In the genomic region with DNA sequence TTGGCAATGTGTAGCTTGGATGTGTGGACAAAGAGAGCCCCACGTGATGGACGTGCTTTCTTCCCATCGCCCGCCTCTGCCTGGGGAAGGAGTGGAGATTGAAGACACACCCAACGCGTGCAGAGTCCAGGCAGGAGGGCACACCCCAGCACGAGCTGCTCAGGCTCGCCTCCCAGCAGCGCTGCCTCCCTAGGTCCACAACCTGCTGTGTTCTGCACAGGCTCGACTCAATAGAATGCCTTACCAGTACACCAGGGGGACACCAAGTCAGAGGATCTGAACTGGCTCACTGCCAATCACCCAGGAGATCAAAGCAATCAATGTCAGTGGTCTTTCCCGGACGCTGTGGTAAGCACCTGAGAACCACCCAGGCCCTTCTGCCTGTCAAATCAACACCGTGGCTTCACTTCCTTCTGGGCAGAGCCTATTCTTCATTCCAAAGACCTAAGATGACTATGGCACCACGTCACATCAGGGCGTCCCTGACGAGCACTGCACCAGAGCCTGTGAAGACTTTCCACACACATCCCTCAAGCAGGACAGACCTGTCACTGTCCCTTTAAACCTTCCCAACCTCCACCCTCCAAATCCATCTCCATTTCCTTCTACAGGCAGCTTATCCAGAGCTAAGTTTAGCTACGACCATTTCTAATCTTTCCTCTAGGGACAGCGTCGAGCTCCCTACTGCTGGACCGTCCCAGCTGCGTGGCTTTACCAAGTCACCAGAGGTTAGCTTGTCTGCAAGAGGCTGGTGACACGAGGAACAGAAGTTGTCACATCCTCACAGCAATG, we compare ENCODE assay signal across 8 cellular contexts.
DNase-seq lines count a peak whose midpoint lies in the region; ATAC-seq, FAIRE-seq and TF ChIP-seq lines count a peak whose summit lies in the region.

No MANE protein-coding gene starts in this region.

- ATAC-seq in HepG2 (peak; percentile 86), GM18498 (IDR thresholded peaks at IDR 0.05; ENCODE audit: unreplicated experiment) (no peak)

- H3K4me3 ChIP-seq in GM23248 (no peak overlapping the region), HepG2 (replicated peaks in 1 of 3; ENCODE audit: insufficient read depth in 1 of 3, low read depth in 2 of 3, low read length in 3 of 3) (peak overlapping the region in 1 of 3 experiments; percentile 1; a peak in 1 of 6 replicates), testis (no peak overlapping the region)

- TF ChIP-seq CTCF in AG09319 (IDR thresholded peaks at IDR 0.05; ENCODE audit: low read depth, low read length) (peak; percentile 39), HepG2 (CRISPR knock-in tag; IDR thresholded peaks at IDR 0.05) (peak; percentile 45; the same call in 1 of the 2 replicates), testis (IDR thresholded peaks at IDR 0.05) (peak in 1 of 3 experiments; percentile 17)

- H3K79me2 ChIP-seq in GM23248 (ENCODE audit: insufficient read depth) (peaks cover 39% of the 10 kb centered on the region), HepG2 (ENCODE audit: insufficient read depth, low read length) (peaks cover 4% of the 10 kb centered on the region)

- POLR2A ChIA-PET in HepG2 (lab: Yijun Ruan, JAX) = interaction anchor here (0.7 to 1.7 kb wide), 4 partner anchors 10 to 102 kb away, joined by 3 to 12 read pairs (median 4); no protein-coding TSS in a partner anchor

- peak overlapping the region; percentile 71 for H3K27ac ChIP-seq in GM23248
- H3K27ac ChIP-seq in HepG2 (ENCODE audit: extremely low read length, insufficient read depth, low read length) = no peak overlapping the region
- H3K27ac ChIP-seq in testis = peak overlapping the region; percentile 40 to 93

- peaks cover 41% of the 10 kb centered on the region for H3F3A ChIP-seq in GM23248 (ENCODE audit: insufficient read depth)

- H3K36me3 ChIP-seq in GM23248 (ENCODE audit: low read depth) = no peaks in the 10 kb centered on the region
- H3K36me3 ChIP-seq in HepG2 (replicated peaks in 1 of 2; ENCODE audit: control insufficient read depth in 1 of 2, insufficient read depth in 2 of 2, low read length in 2 of 2) = peaks cover 7 to 14% of the 10 kb centered on the region in 2 experiments; a peak in 4 of 5 replicates
- no peaks in the 10 kb centered on the region for H3K36me3 ChIP-seq in testis (ENCODE audit: low read depth, missing control alignments)

- H4K20me1 ChIP-seq in GM23248 (ENCODE audit: insufficient read depth) (no peaks in the 10 kb centered on the region), HepG2 (ENCODE audit: insufficient read depth, low read length) (no peaks in the 10 kb centered on the region)

- H2AFZ ChIP-seq in GM23248 (no peak overlapping the region), HepG2 (ENCODE audit: low read length) (no peak overlapping the region)

- TF ChIP-seq EP300 in HepG2 (IDR thresholded peaks at IDR 0.05; ENCODE audit: low read depth in 2 of 2, low read length in 2 of 2) (no peak), HepG2 (CRISPR knock-in tag; IDR thresholded peaks at IDR 0.05; ENCODE audit: borderline replicate concordance) (no peak)

- CTCF ChIA-PET in HepG2 (lab: Yijun Ruan, JAX; ENCODE audit: low intra/inter-chr PET ratio, low total read pairs) = no interaction called here

- TF ChIP-seq POLR2A in HepG2 (IDR thresholded peaks at IDR 0.05; ENCODE audit: insufficient read depth in 1 of 2, low read depth in 2 of 2, low read length in 2 of 2) (no peak), testis (IDR thresholded peaks at IDR 0.05) (no peak)

- H3K9ac ChIP-seq in GM23248 = peak overlapping the region; percentile 49; the same call in 1 of the 2 replicates
- H3K9ac ChIP-seq in HepG2 (ENCODE audit: insufficient read depth, low read depth, low read length) = no peak overlapping the region

- in situ Hi-C loops in GM23248 (cut with MboI) = no loop called here
- in situ Hi-C loops in HepG2 (cut with HindIII; ENCODE audit: extremely low pct_ligation_motif_present, low pct_unique_long_range_greater_than_20kb) = no loop called here

- H3K9me3 ChIP-seq in GM23248 (ENCODE audit: low read depth) (no peaks in the 10 kb centered on the region), HepG2 (ENCODE audit: low read length) (no peaks in the 10 kb centered on the region), testis (no peaks in the 10 kb centered on the region)

- H3K27me3 ChIP-seq in GM23248 (replicated peaks; ENCODE audit: insufficient read depth) = no peaks in the 10 kb centered on the region
- no peaks in the 10 kb centered on the region for H3K27me3 ChIP-seq in HepG2 (ENCODE audit: control insufficient read depth in 1 of 2, insufficient read depth in 2 of 2, low read length in 2 of 2)
- no peaks in the 10 kb centered on the region for H3K27me3 ChIP-seq in testis

- peak; percentile 32; the same call in 1 of the 2 replicates for TF ChIP-seq RAD21 in HepG2 (CRISPR knock-in tag; IDR thresholded peaks at IDR 0.05)

- WGBS in GM23248 (ENCODE audit: low coverage in 1 of 2, low lambda C conversion rate in 2 of 2, missing lambda C conversion rate in 2 of 2), 2 experiments = 13 to 23% methylated on average over 22 of the region's 22 CpGs
- 66% methylated on average over 14 of the region's 22 CpGs for WGBS in HepG2 (ENCODE audit: low lambda C conversion rate)
- WGBS in testis, 2 donors = 41 to 42% methylated on average over 18 to 22 of the region's 22 CpGs

- DNase-seq in AG09319 (ENCODE audit: extremely low read depth, low read depth) = no peak
- DNase-seq in GM23248 = peak; percentile 76
- peak; percentile 58 for DNase-seq in NCI-H774 (lab: John Stamatoyannopoulos, UW)
- peak; percentile 42 for DNase-seq in cerebellar cortex (ENCODE audit: low spot score)
- DNase-seq in HepG2 (ENCODE audit: low spot score) = peak; percentile 46
- peak; percentile 92 for DNase-seq in testis
- DNase-seq in activated T-cell treated with anti-CD3 and anti-CD28 coated beads for 4 hours = no peak

- H3K4me2 ChIP-seq in GM23248 (ENCODE audit: unreplicated experiment) (peak overlapping the region; percentile 39), HepG2 (ENCODE audit: low read depth, low read length) (peak overlapping the region; percentile 8; the same call in 1 of the 2 replicates)

- intact Hi-C loops in HepG2 (cut with micrococcal nuclease; ENCODE audit: unreplicated experiment) = no loop called here
- intact Hi-C loops in testis (cut with DNase I; ENCODE audit: low total_unique reads) = no loop called here

- no TSS peak for BruUV-seq in HepG2 (replicated peaks; lab: Mats Ljungman, UMichigan)

- H3K4me1 ChIP-seq in GM23248 (ENCODE audit: insufficient read depth) (peaks cover 56% of the 10 kb centered on the region), HepG2 (ENCODE audit: insufficient read depth, low read length) (peaks cover 38% of the 10 kb centered on the region), testis (peaks cover 68% of the 10 kb centered on the region)

- peak; percentile 77 for FAIRE-seq in HepG2 (lab: Jason Lieb, UNC)

- no peaks in the 10 kb centered on the region for H3K9me2 ChIP-seq in GM23248 (ENCODE audit: insufficient read depth)

TF ChIP-seq in HepG2, 621 proteins besides CTCF, POLR2A, EP300 and RAD21 (continues in another document):
- no peak for TF ChIP-seq SP1 (IDR thresholded peaks at IDR 0.05)
- no peak for TF ChIP-seq SP1 (CRISPR knock-in tag; IDR thresholded peaks at IDR 0.05)
- TF ChIP-seq ZNF652 (CRISPR knock-in tag; IDR thresholded peaks at IDR 0.05; ENCODE audit: borderline replicate concordance, low read depth) = no peak
- TF ChIP-seq STAG1 (CRISPR knock-in tag; IDR thresholded peaks at IDR 0.05) = peak; percentile 52
- TF ChIP-seq NRL (CRISPR knock-in tag; IDR thresholded peaks at IDR 0.05; ENCODE audit: borderline replicate concordance) = no peak
- no peak for TF ChIP-seq ZFP37 (CRISPR knock-in tag; IDR thresholded peaks at IDR 0.05; ENCODE audit: borderline replicate concordance)
- no peak for TF ChIP-seq ISL2 (CRISPR knock-in tag; IDR thresholded peaks at IDR 0.05)
- TF ChIP-seq SMC3 (IDR thresholded peaks at IDR 0.05; ENCODE audit: low read length) = peak; percentile 40; the same call in 1 of the 2 replicates
- TF ChIP-seq TCF7 (IDR thresholded peaks at IDR 0.05; ENCODE audit: low read depth) = 0 out of 2 replicates have a peak, but pooled peaks have one; percentile 6
- TF ChIP-seq ZNF546 (CRISPR knock-in tag; conservative IDR thresholded peaks at IDR 0.05) = no peak
- TF ChIP-seq, protein P1, sequence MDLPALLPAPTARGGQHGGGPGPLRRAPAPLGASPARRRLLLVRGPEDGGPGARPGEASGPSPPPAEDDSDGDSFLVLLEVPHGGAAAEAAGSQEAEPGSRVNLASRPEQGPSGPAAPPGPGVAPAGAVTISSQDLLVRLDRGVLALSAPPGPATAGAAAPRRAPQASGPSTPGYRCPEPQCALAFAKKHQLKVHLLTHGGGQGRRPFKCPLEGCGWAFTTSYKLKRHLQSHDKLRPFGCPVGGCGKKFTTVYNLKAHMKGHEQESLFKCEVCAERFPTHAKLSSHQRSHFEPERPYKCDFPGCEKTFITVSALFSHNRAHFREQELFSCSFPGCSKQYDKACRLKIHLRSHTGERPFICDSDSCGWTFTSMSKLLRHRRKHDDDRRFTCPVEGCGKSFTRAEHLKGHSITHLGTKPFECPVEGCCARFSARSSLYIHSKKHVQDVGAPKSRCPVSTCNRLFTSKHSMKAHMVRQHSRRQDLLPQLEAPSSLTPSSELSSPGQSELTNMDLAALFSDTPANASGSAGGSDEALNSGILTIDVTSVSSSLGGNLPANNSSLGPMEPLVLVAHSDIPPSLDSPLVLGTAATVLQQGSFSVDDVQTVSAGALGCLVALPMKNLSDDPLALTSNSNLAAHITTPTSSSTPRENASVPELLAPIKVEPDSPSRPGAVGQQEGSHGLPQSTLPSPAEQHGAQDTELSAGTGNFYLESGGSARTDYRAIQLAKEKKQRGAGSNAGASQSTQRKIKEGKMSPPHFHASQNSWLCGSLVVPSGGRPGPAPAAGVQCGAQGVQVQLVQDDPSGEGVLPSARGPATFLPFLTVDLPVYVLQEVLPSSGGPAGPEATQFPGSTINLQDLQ (CRISPR knock-in tag; IDR thresholded peaks at IDR 0.05) = 0 out of 2 replicates have a peak, but pooled peaks have one; percentile 35
- no peak for TF ChIP-seq SOX13 (IDR thresholded peaks at IDR 0.05)
- TF ChIP-seq SOX13 (CRISPR knock-in tag; conservative IDR thresholded peaks at IDR 0.05 in 1 of 2, IDR thresholded peaks at IDR 0.05 in 1 of 2) = 0 out of 4 replicates have a peak, but pooled peaks of 1 of the 2 experiments have one; percentile 35
- no peak for TF ChIP-seq ZNF550 (CRISPR knock-in tag; IDR thresholded peaks at IDR 0.05; ENCODE audit: borderline replicate concordance)
- no peak for TF ChIP-seq MEIS2 (CRISPR knock-in tag; IDR thresholded peaks at IDR 0.05)
- TF ChIP-seq U2AF1 (optimal IDR thresholded peaks at IDR 0.05; ENCODE audit: low read depth, low read length) = no peak
- no peak for TF ChIP-seq CHD2 (IDR thresholded peaks at IDR 0.05; ENCODE audit: low read depth, low read length)
- TF ChIP-seq SIN3A (IDR thresholded peaks at IDR 0.05; ENCODE audit: borderline replicate concordance, low read depth, low read length) = no peak
- 0 out of 2 replicates have a peak, but pooled peaks have one; percentile 28 for TF ChIP-seq DR1 (CRISPR knock-in tag; IDR thresholded peaks at IDR 0.05)

Comparison
In these comparisons a context has a peak if more than half of its experiments do, and no peak if none do; other contexts are left out.
1. DNase-seq: peak in GM23248 (single experiment), NCI-H774 (single experiment), cerebellar cortex (single experiment), HepG2 (single experiment) and testis (single experiment); none in AG09319 (single experiment) and activated T-cell treated with anti-CD3 and anti-CD28 coated beads for 4 hours (single experiment).